In the genomic region with DNA sequence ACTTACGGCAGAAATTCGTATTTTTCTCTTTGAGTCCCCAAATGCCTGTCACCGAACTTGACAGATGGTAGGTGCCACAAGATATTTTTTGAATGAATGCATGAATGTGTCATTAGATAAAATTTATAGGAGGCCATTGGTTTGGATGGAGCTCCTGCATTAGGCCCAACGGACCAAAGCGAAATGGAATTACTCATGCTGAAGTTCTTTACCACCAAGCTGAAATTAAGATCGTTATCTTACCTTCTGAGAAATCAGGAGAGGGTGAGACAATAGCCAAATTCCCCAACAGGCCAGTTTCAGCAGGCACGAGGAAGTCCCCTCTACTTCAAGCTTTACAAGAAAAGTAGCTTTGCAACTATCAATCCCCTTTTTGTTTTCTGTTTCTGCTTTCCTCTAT, we compare ENCODE assay signal across 18 cellular contexts.
"Had no signal": no experiment of that assay in that cellular context is flagged by ENCODE, and none has a peak within 500 bp of the region (broad histone marks: within the 10 kb centered on the region; RNA-seq: fewer than 3 reads in every experiment).

No MANE protein-coding gene starts in this region.

- H3K9me3 ChIP-seq: colonic mucosa, gastrocnemius medialis, left ventricle myocardium inferior, neutrophil, psoas muscle, sigmoid colon, stomach, thoracic aorta, transverse colon had no signal

- ATAC-seq: esophagus mucosa; gastrocnemius medialis; naive thymus-derived CD4-positive, alpha-beta T cell; psoas muscle had no signal

- DNase-seq: colonic mucosa; effector CD4-positive, alpha-beta T cell; gastrocnemius medialis; islet precursor cell; left ventricle myocardium inferior; naive thymus-derived CD4-positive, alpha-beta T cell; psoas muscle; sigmoid colon; stimulated activated CD4-positive, alpha-beta T cell treated with anti-CD3 and anti-CD28 coated beads, Interleukin-12 subunit alpha, Interleukin-12 subunit beta, amount 100 ng/mL, for 4 hours; stimulated activated naive CD4-positive, alpha-beta T cell; stomach; substantia nigra; transverse colon had no signal

- H3K36me3 ChIP-seq: colonic mucosa, gastrocnemius medialis, left ventricle myocardium inferior, neutrophil, sigmoid colon, stomach, thoracic aorta, transverse colon had no signal

- H3K4me3 ChIP-seq: colonic mucosa, gastrocnemius medialis, left ventricle myocardium inferior, lung, psoas muscle, sigmoid colon, skin epidermis, stomach, thoracic aorta, transverse colon had no signal

- H3K27me3 ChIP-seq: colonic mucosa, gastrocnemius medialis, neutrophil, sigmoid colon, stomach, transverse colon had no signal

- H3K27ac ChIP-seq: colonic mucosa, gastrocnemius medialis, left ventricle myocardium inferior, neutrophil, psoas muscle, sigmoid colon, skin epidermis, stomach, thoracic aorta, transverse colon had no signal

- H3K4me1 ChIP-seq: colonic mucosa, gastrocnemius medialis, left ventricle myocardium inferior, psoas muscle, sigmoid colon, stomach, transverse colon had no signal
